Comparison of ENCODE assay signal across 8 cellular contexts in genomic region chr19:57849666-57850473, GRCh38. TPM values are rescaled to one million over a fixed set of nuclear protein-coding genes. Genes with fewer than 3 reads are reported as not detected.
A peak's percentile ranks its signal among the peaks of the same experiment; 100 is the strongest.
DNase-seq lines count a peak whose midpoint lies in the region; ATAC-seq and TF ChIP-seq lines count a peak whose summit lies in the region.
"Not testable (repeated sequence)": the region's sequence is repeated elsewhere in the genome, so short reads cannot be mapped to it uniquely, and the experiment has no call there.

TSS of gene ZNF587 (plus strand) at chr19:57849859. CDS start at chr19:57850039, 180 bp downstream.

- intact Hi-C loops in CD14-positive monocyte (cut with micrococcal nuclease) = loop anchor here in 1 of 2 donors (1.0 to 2.0 kb wide), 2 partner anchors 31 to 35 kb away; partner anchors contain the start of gene ZNF552
- intact Hi-C loops in activated CD8-positive, alpha-beta T cell treated with anti-CD3 and anti-CD28 coated beads for 36 hours (cut with micrococcal nuclease) = not testable (repeated sequence)

- H3K9me3 ChIP-seq in lung (ENCODE audit: control insufficient read depth in 2 of 2, insufficient read depth in 1 of 2, low read length in 1 of 2) = peaks cover 0 to 12% of the 10 kb centered on the region in 2 donors

- H3K9me3 Mint-ChIP-seq in CD14-positive monocyte; activated CD8-positive, alpha-beta T cell treated with anti-CD3 and anti-CD28 coated beads for 36 hours: not testable (repeated sequence)

- not testable (repeated sequence) for H3K27me3 Mint-ChIP-seq in CD14-positive monocyte (ENCODE audit: low read depth in 3 of 3); activated CD8-positive, alpha-beta T cell treated with anti-CD3 and anti-CD28 coated beads for 36 hours

- peak within 1 kb of the TSS; percentile 48 to 66 for H3K27ac ChIP-seq in lung (ENCODE audit: low read depth in 1 of 2, low read length in 1 of 2)

- peaks cover 18 to 41% of the 10 kb centered on the region in 2 donors for H3K36me3 Mint-ChIP-seq in CD14-positive monocyte
- peaks cover 58% of the 10 kb centered on the region for H3K36me3 Mint-ChIP-seq in activated CD8-positive, alpha-beta T cell treated with anti-CD3 and anti-CD28 coated beads for 36 hours (ENCODE audit: low read depth)

- not testable (repeated sequence) for H3K27me3 ChIP-seq in lung (ENCODE audit: control insufficient read depth, insufficient read depth)

- WGBS in lung, 2 donors = 0 to 1% methylated on average over 42 of the region's 42 CpGs

- H3K27ac Mint-ChIP-seq in CD14-positive monocyte = peak within 1 kb of the TSS; percentile 92 to 98 (median 95)
- H3K27ac Mint-ChIP-seq in activated CD8-positive, alpha-beta T cell treated with anti-CD3 and anti-CD28 coated beads for 36 hours = peak within 1 kb of the TSS; percentile 94

- H3K4me3 ChIP-seq in lung = peak within 1 kb of the TSS; percentile 71

- H3K36me3 ChIP-seq in lung (ENCODE audit: control insufficient read depth in 2 of 2, insufficient read depth in 2 of 2, low read length in 2 of 2) = peaks cover 2 to 12% of the 10 kb centered on the region in 2 donors

- POLR2A ChIA-PET in activated CD8-positive, alpha-beta T cell treated with anti-CD3 and anti-CD28 coated beads for 36 hours (lab: Charles Lee) = interaction anchor here (1.0 to 2.0 kb wide), 5 partner anchors 10 to 105 kb away, joined by 3 to 6 read pairs (median 4); partner anchors contain the start of gene ZNF417

- ATAC-seq in GM19395 (IDR thresholded peaks at IDR 0.05; ENCODE audit: unreplicated experiment) = peak; percentile 98
- ATAC-seq in HG03565 (IDR thresholded peaks at IDR 0.05; ENCODE audit: unreplicated experiment) = peak; percentile 97
- ATAC-seq in activated CD8-positive, alpha-beta T cell treated with anti-CD3 and anti-CD28 coated beads for 36 hours = peak; percentile 98
- peak; percentile 96 for ATAC-seq in lung (ENCODE audit: insufficient read depth, low FRiP score)

- peaks cover 9 to 12% of the 10 kb centered on the region in 2 donors for H3K4me1 ChIP-seq in lung (ENCODE audit: control insufficient read depth in 2 of 2, insufficient read depth in 2 of 2, low read length in 2 of 2)

- CTCF ChIA-PET in activated CD8-positive, alpha-beta T cell treated with anti-CD3 and anti-CD28 coated beads for 36 hours (lab: Charles Lee) = interaction anchor here (1.2 kb wide), 1 partner anchor 52 kb away, joined by 3 read pairs; no protein-coding TSS in a partner anchor

- DNase-seq in CD14-positive monocyte (ENCODE audit: low spot score) (peak; percentile 74), NCI-H82 treated with DMSO at 0.1 percent for 48 hours (lab: John Stamatoyannopoulos, UW; ENCODE audit: unreplicated experiment) (peak; percentile 72), lung (ENCODE audit: low spot score) (peak; percentile 76)
- DNase-seq in activated CD8-positive, alpha-beta T cell treated with anti-CD3 and anti-CD28 coated beads for 36 hours = peak; percentile 91
- peak; percentile 77 for DNase-seq in effector CD8-positive, alpha-beta T cell (lab: John Stamatoyannopoulos, UW)
- DNase-seq in stimulated activated CD4-positive, alpha-beta T cell treated with anti-CD3 and anti-CD28 coated beads, TNF-alpha, amount 100 ng/mL, for 1 hour (ENCODE audit: low read depth in 3 of 3, low spot score in 1 of 3) = peak; percentile 45 to 60 (median 60)

- TF ChIP-seq CTCF in CD14-positive monocyte (IDR thresholded peaks at IDR 0.05); activated CD8-positive, alpha-beta T cell treated with anti-CD3 and anti-CD28 coated beads for 36 hours (IDR thresholded peaks at IDR 0.05); lung (IDR thresholded peaks at IDR 0.05; ENCODE audit: control extremely low read depth, extremely low read depth): not testable (repeated sequence)

- peak within 1 kb of the TSS; percentile 92 to 95 for H3K4me3 Mint-ChIP-seq in CD14-positive monocyte
- peak within 1 kb of the TSS; percentile 95 for H3K4me3 Mint-ChIP-seq in activated CD8-positive, alpha-beta T cell treated with anti-CD3 and anti-CD28 coated beads for 36 hours

- peaks cover 24% of the 10 kb centered on the region for H3K4me1 Mint-ChIP-seq in CD14-positive monocyte
- H3K4me1 Mint-ChIP-seq in activated CD8-positive, alpha-beta T cell treated with anti-CD3 and anti-CD28 coated beads for 36 hours (ENCODE audit: low read depth) = peaks cover 28% of the 10 kb centered on the region

RNA-seq across cellular contexts. Expression of gene ZNF587, which starts in this region (rescaled TPM):
- polyA plus RNA-seq in CD14-positive monocyte = 1 to 10 TPM in 1 of 2 donors, under 1 TPM in 1; 0.41 to 2.9 TPM
- 10 to 100 TPM; 23.6 to 24.1 TPM for total RNA-seq in activated CD8-positive, alpha-beta T cell treated with anti-CD3 and anti-CD28 coated beads for 36 hours
- total RNA-seq in lung = 10 to 100 TPM; 20.0 to 44.4 TPM
- polyA plus RNA-seq in lung = 10 to 100 TPM in 1 of 2 donors, 1 to 10 TPM in 1; 6.7 to 11.6 TPM

Comparison
In these comparisons a context has a peak if more than half of its experiments do, and no peak if none do; other contexts are left out.
1. Peak in every context shown above with its lines: DNase-seq, ATAC-seq, H3K4me3 ChIP-seq and H3K27ac ChIP-seq.